In the genomic region with DNA sequence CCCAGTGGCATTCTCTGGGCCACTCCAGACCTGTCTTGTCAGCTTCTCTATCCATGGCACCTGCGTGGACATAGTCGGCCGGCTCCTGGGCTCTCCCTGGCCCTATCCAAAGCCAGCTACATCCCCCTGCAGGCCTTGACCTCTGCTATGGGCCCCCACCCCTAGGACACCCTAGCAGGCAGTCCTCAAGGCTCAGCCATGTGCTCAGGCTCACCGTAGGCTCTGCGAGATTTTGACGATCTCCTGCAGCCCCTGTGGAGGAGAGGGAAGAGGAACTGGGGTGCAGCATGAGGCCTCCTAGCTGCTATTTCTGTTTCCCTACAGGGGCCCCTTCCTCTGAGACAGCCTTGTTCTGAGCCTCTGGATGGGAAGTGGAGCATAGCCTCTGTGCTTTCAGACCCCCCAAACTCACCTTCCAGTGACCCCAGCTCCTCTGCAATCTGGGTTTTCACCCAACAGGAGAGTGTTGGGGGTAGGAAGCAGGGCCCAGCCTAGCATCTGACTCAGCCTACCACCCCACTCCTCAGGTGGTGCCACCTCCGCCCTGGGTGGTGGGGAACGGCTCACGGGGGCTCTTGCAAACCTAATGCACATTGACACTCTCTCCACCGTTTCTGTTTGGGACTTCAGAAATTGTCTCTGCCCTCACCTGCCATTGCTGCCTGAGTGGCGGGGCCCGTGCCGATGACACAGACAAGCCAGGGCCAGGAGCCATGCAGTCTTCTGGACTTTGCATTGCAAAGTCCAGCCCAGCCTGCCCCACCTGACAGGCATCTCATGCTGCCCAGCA, we compare ENCODE assay signal across 13 cellular contexts. TPM values are rescaled to one million over a fixed set of nuclear protein-coding genes. Genes with fewer than 3 reads are reported as not detected.
DNase-seq lines count a peak whose midpoint lies in the region; ATAC-seq, FAIRE-seq and TF ChIP-seq lines count a peak whose summit lies in the region.
"Had no signal": no experiment of that assay in that cellular context is flagged by ENCODE, and none has a peak within 500 bp of the region (broad histone marks: within the 10 kb centered on the region; RNA-seq: fewer than 3 reads in every experiment).

No MANE protein-coding gene starts in this region.

- no peaks in the 10 kb centered on the region for H3K27me3 ChIP-seq in trophoblast cell (ENCODE audit: insufficient read depth, low read length)

- H4K8ac ChIP-seq in trophoblast cell (ENCODE audit: low read depth, low read length) = no peak overlapping the region

- no peak overlapping the region for H4K91ac ChIP-seq in trophoblast cell (ENCODE audit: low read depth, low read length)

- no peaks in the 10 kb centered on the region for H3K36me3 ChIP-seq in trophoblast cell (ENCODE audit: control insufficient read depth in 1 of 2, insufficient read depth in 2 of 2, low read length in 2 of 2)

- no peak overlapping the region for H3K4me2 ChIP-seq in trophoblast cell (ENCODE audit: low read length)

- peak overlapping the region; percentile 42 to 76 for H3K4me3 Mint-ChIP-seq in CD14-positive monocyte
- H3K4me3 Mint-ChIP-seq in dendritic cell treated with granulocyte-macrophage colony-stimulating factor and Interleukin-4, amounts not matched to agents 40 ng/mL and 50 ng/mL, for 4 days = peak overlapping the region; percentile 59
- H3K4me3 Mint-ChIP-seq in nephron progenitor cell = no peak overlapping the region

- H3K27me3 Mint-ChIP-seq in CD14-positive monocyte (ENCODE audit: low read depth in 3 of 3) = peaks cover 0 to 2% (median 0%) of the 10 kb centered on the region in 3 donors
- H3K27me3 Mint-ChIP-seq in dendritic cell treated with granulocyte-macrophage colony-stimulating factor and Interleukin-4, amounts not matched to agents 40 ng/mL and 50 ng/mL, for 4 days = no peaks in the 10 kb centered on the region
- H3K27me3 Mint-ChIP-seq in nephron progenitor cell (ENCODE audit: low read depth, poor library complexity) = peaks cover 10% of the 10 kb centered on the region

- peaks cover 0 to 7% (median 2%) of the 10 kb centered on the region in 7 donors for H3K9me3 Mint-ChIP-seq in CD14-positive monocyte
- H3K9me3 Mint-ChIP-seq in dendritic cell treated with granulocyte-macrophage colony-stimulating factor and Interleukin-4, amounts not matched to agents 40 ng/mL and 50 ng/mL, for 4 days = no peaks in the 10 kb centered on the region
- no peaks in the 10 kb centered on the region for H3K9me3 Mint-ChIP-seq in nephron progenitor cell

- no CpG with 5 or more reads among the region's 13 CpGs for WGBS in trophoblast cell (ENCODE audit: extremely low coverage, insufficient coverage, insufficient read length)

- no peak overlapping the region for H4K12ac ChIP-seq in trophoblast cell (ENCODE audit: low read depth, low read length)

- H3K27ac Mint-ChIP-seq in CD14-positive monocyte (peak overlapping the region; percentile 88 to 98 (median 93)), nephron progenitor cell (peak overlapping the region; percentile 99)
- peak overlapping the region; percentile 93 for H3K27ac Mint-ChIP-seq in dendritic cell treated with granulocyte-macrophage colony-stimulating factor and Interleukin-4, amounts not matched to agents 40 ng/mL and 50 ng/mL, for 4 days

- peaks cover 42 to 88% of the 10 kb centered on the region in 2 donors for H3K36me3 Mint-ChIP-seq in CD14-positive monocyte
- H3K36me3 Mint-ChIP-seq in dendritic cell treated with granulocyte-macrophage colony-stimulating factor and Interleukin-4, amounts not matched to agents 40 ng/mL and 50 ng/mL, for 4 days (ENCODE audit: low read depth) = peaks cover 65% of the 10 kb centered on the region
- no peaks in the 10 kb centered on the region for H3K36me3 Mint-ChIP-seq in nephron progenitor cell (ENCODE audit: low read depth)

- H2AK5ac ChIP-seq in trophoblast cell (ENCODE audit: low read length) = no peak overlapping the region

- intact Hi-C loops in CD14-positive monocyte (cut with micrococcal nuclease) = loop anchor here (5.0 to 10.0 kb wide), 2 partner anchors 37 to 80 kb away; partner anchors contain the start of gene HRH2 (in 2 of the 2)
- intact Hi-C loops in dendritic cell treated with granulocyte-macrophage colony-stimulating factor and Interleukin-4, amounts not matched to agents 40 ng/mL and 50 ng/mL, for 4 days (cut with micrococcal nuclease) = loop anchor here (5.0 to 10.0 kb wide), 3 partner anchors 37 to 142 kb away; partner anchors contain the start of gene HRH2

- no peak for FAIRE-seq in D721Med (lab: Jason Lieb, UNC)
- FAIRE-seq: G401.6 had no signal

- H3K4me1 Mint-ChIP-seq in CD14-positive monocyte (peaks cover 78% of the 10 kb centered on the region), nephron progenitor cell (peaks cover 70% of the 10 kb centered on the region)
- peaks cover 76% of the 10 kb centered on the region for H3K4me1 Mint-ChIP-seq in dendritic cell treated with granulocyte-macrophage colony-stimulating factor and Interleukin-4, amounts not matched to agents 40 ng/mL and 50 ng/mL, for 4 days (ENCODE audit: low read depth)

- DNase-seq in CD14-positive monocyte (ENCODE audit: low spot score) (peak; percentile 44), MV-4-11 (lab: John Stamatoyannopoulos, UW) (peak; percentile 86), nephron progenitor cell (no peak), trophoblast cell (no peak), D721Med (ENCODE audit: insufficient read length, low spot score) (no peak), OCI-M2 (lab: John Stamatoyannopoulos, UW; ENCODE audit: unreplicated experiment) (no peak)
- DNase-seq: cortex of kidney, islet precursor cell, NCI-H226, SHP77 had no signal

- H3K9me3 ChIP-seq in trophoblast cell (ENCODE audit: insufficient read depth, low read depth, low read length) = peaks cover 2% of the 10 kb centered on the region

- H3K18ac ChIP-seq in trophoblast cell (ENCODE audit: low read length) = no peak overlapping the region

- H3K23ac ChIP-seq in trophoblast cell (ENCODE audit: low read length) = no peak overlapping the region

- H2BK12ac ChIP-seq in trophoblast cell (ENCODE audit: low read length) = no peak overlapping the region

- H3K9ac ChIP-seq in trophoblast cell (ENCODE audit: low read length) = no peak overlapping the region

- H2BK120ac ChIP-seq in trophoblast cell (ENCODE audit: insufficient read depth, low read length, poor library complexity) = no peak overlapping the region

- H3K79me1 ChIP-seq in trophoblast cell (ENCODE audit: low read length) = peaks cover 3% of the 10 kb centered on the region

- H3K79me2 ChIP-seq in trophoblast cell (ENCODE audit: control insufficient read depth, insufficient read depth, low read length, poor library complexity) = no peaks in the 10 kb centered on the region

- TF ChIP-seq CTCF in CD14-positive monocyte (IDR thresholded peaks at IDR 0.05) (no peak), nephron progenitor cell (IDR thresholded peaks at IDR 0.05) (no peak), D721Med (IDR thresholded peaks at IDR 0.05; ENCODE audit: insufficient read depth, missing control alignments) (no peak)

- no peak overlapping the region for H3K14ac ChIP-seq in trophoblast cell (ENCODE audit: low read length)

- no peak overlapping the region for H3K4ac ChIP-seq in trophoblast cell (ENCODE audit: low read depth, low read length)

- H3K4me1 ChIP-seq in trophoblast cell (ENCODE audit: control insufficient read depth in 1 of 2, insufficient read depth in 2 of 2, low read length in 2 of 2) = peaks cover 2 to 3% of the 10 kb centered on the region in 2 experiments

- no peak overlapping the region for H2BK5ac ChIP-seq in trophoblast cell (ENCODE audit: low read depth, low read length, poor library complexity)

- ATAC-seq in GM18907 (IDR thresholded peaks at IDR 0.05; ENCODE audit: unreplicated experiment) = no peak

- H3K27ac ChIP-seq in trophoblast cell (ENCODE audit: low read depth, low read length) = no peak overlapping the region

- H3K4me3 ChIP-seq in trophoblast cell (ENCODE audit: low read depth, low read length) = no peak overlapping the region

- no peak overlapping the region for H2AFZ ChIP-seq in trophoblast cell (ENCODE audit: insufficient read depth, low read length, poor library complexity)

RNA-seq across cellular contexts. Expression of gene HRH2, which starts 36.7 kb away (rescaled TPM):
- polyA plus RNA-seq in CD14-positive monocyte = 10 to 100 TPM; 10.6 to 25.5 TPM
- 1.0 and 1.4 TPM in 2 replicates for polyA plus RNA-seq in trophoblast cell (2013)

Comparison
In these comparisons a context has a peak if more than half of its experiments do, and no peak if none do; other contexts are left out.
1. DNase-seq: peak in CD14-positive monocyte (single experiment) and MV-4-11 (single experiment); none in nephron progenitor cell (single experiment), trophoblast cell (0 of 2), D721Med (single experiment) and OCI-M2 (single experiment).
2. Peak in every context shown above with its lines, with median percentiles within 50 percentile points of each other: H3K27ac Mint-ChIP-seq.